Comparison of ENCODE assay signal across 1 cellular context in the genomic region with DNA sequence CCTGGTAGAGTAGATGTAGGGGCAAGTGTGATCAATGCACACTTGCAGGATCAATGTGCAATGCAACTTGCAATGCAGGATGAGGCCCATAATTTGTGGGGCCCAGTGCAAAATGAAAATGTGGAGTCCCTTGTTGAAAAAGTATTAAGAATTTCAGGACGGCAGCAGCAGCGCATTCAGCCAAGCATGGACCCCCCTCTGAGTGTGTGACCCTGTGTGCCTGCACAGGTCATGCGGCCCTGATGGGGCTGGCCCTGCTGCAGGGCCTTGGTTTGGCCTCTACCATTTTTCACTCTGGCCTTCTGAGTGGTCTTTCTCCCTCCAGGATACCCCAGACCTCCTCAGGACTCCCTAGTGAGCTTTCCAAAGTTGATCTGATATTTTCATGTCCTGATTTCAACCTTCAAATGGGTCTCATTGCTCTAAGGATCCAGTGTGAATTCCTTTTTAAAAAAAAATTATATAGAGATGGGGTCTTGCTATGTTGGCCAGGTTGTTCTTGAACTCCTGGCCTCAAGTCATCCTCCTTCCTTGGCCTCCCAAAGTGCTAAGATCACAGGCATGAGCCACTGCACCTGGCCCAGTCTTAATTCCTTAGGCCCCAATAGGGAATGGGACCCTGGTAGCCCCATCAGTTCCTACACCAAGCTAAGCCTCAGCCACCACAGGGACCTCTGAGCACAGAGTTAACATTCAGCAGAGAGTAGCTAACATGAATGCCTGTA.
TF ChIP-seq lines count a peak whose summit lies in the region.

No MANE protein-coding gene starts in this region.

TF ChIP-seq in GM12878, 131 proteins besides CTCF, POLR2A, EP300 and RAD21 (continued from another document):
- TF ChIP-seq MYC (IDR thresholded peaks at IDR 0.05; ENCODE audit: insufficient read depth, insufficient read length, insufficient replicate concordance, low read length, severe bottlenecking) = no peak
- 0 out of 2 replicates have a peak, but pooled peaks have one; percentile 0 for TF ChIP-seq TAF1 (IDR thresholded peaks at IDR 0.05; ENCODE audit: borderline replicate concordance, low read depth, low read length)
- no peak for TF ChIP-seq HDAC2 (IDR thresholded peaks at IDR 0.05)
- TF ChIP-seq, protein P1, sequence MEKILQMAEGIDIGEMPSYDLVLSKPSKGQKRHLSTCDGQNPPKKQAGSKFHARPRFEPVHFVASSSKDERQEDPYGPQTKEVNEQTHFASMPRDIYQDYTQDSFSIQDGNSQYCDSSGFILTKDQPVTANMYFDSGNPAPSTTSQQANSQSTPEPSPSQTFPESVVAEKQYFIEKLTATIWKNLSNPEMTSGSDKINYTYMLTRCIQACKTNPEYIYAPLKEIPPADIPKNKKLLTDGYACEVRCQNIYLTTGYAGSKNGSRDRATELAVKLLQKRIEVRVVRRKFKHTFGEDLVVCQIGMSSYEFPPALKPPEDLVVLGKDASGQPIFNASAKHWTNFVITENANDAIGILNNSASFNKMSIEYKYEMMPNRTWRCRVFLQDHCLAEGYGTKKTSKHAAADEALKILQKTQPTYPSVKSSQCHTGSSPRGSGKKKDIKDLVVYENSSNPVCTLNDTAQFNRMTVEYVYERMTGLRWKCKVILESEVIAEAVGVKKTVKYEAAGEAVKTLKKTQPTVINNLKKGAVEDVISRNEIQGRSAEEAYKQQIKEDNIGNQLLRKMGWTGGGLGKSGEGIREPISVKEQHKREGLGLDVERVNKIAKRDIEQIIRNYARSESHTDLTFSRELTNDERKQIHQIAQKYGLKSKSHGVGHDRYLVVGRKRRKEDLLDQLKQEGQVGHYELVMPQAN (conservative IDR thresholded peaks at IDR 0.05) = 0 out of 2 replicates have a peak, but pooled peaks have one; percentile 6
